2 cellular contexts compared by ENCODE assay signal in the genomic region with DNA sequence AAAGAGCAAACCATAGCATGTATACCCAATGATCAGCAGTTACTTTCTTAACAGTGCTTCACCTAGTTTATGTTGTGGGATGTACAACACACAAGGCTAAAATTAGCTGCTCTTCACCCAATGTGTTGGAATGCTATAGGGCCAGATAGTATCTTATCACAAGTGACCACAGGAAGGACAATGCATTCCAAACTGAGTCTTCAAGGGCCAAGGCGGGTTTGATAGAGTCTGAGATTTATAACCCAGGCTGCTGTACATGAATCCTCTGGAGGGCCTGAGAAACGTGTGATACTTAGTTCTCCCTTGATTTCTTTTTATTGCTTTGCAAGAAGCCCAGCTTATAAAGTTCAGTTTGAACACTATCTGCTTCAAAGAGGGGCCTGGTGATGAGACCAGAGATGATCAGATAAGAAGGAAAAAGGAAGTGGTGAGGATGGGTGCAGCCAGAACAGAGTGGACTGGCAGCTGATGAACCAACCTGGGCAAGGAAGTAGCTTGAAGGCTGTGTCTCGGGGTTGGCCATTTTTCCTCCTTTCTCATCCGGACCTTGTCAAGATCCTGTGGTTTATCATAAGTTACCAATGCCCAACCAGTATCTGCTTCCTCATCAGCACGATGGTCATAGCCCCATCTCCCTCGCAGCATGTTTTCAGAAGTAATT.
A peak's percentile ranks its signal among the peaks of the same experiment; 100 is the strongest.
TF ChIP-seq lines count a peak whose summit lies in the region.

No MANE protein-coding gene starts in this region.

TF ChIP-seq in SK-N-SH, 30 proteins besides CTCF, POLR2A, EP300 and RAD21 (continued from another document):
- TF ChIP-seq, protein P1, sequence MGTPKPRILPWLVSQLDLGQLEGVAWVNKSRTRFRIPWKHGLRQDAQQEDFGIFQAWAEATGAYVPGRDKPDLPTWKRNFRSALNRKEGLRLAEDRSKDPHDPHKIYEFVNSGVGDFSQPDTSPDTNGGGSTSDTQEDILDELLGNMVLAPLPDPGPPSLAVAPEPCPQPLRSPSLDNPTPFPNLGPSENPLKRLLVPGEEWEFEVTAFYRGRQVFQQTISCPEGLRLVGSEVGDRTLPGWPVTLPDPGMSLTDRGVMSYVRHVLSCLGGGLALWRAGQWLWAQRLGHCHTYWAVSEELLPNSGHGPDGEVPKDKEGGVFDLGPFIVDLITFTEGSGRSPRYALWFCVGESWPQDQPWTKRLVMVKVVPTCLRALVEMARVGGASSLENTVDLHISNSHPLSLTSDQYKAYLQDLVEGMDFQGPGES (IDR thresholded peaks at IDR 0.05; ENCODE audit: low read depth, low read length) = no peak
- peak; percentile 57 for TF ChIP-seq MEF2A (IDR thresholded peaks at IDR 0.05; ENCODE audit: borderline replicate concordance, low read depth)

TF ChIP-seq in SK-N-SH treated with all-trans-retinoic acid at 6 μM for 48 hours, 23 proteins besides CTCF, POLR2A, EP300 and RAD21 (continued from another document):
- TF ChIP-seq, protein P2, sequence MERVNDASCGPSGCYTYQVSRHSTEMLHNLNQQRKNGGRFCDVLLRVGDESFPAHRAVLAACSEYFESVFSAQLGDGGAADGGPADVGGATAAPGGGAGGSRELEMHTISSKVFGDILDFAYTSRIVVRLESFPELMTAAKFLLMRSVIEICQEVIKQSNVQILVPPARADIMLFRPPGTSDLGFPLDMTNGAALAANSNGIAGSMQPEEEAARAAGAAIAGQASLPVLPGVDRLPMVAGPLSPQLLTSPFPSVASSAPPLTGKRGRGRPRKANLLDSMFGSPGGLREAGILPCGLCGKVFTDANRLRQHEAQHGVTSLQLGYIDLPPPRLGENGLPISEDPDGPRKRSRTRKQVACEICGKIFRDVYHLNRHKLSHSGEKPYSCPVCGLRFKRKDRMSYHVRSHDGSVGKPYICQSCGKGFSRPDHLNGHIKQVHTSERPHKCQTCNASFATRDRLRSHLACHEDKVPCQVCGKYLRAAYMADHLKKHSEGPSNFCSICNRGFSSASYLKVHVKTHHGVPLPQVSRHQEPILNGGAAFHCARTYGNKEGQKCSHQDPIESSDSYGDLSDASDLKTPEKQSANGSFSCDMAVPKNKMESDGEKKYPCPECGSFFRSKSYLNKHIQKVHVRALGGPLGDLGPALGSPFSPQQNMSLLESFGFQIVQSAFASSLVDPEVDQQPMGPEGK (CRISPR knock-in tag; IDR thresholded peaks at IDR 0.05; ENCODE audit: borderline replicate concordance) = no peak
- TF ChIP-seq ZNF70 (CRISPR knock-in tag; IDR thresholded peaks at IDR 0.05) (no peak), GLIS3 (CRISPR knock-in tag; IDR thresholded peaks at IDR 0.05) (no peak), ISL1 (CRISPR knock-in tag; IDR thresholded peaks at IDR 0.05) (no peak), ZFP3 (CRISPR knock-in tag; IDR thresholded peaks at IDR 0.05) (no peak), BACH2 (CRISPR knock-in tag; IDR thresholded peaks at IDR 0.05; ENCODE audit: borderline replicate concordance) (no peak)
- TF ChIP-seq, protein P3, sequence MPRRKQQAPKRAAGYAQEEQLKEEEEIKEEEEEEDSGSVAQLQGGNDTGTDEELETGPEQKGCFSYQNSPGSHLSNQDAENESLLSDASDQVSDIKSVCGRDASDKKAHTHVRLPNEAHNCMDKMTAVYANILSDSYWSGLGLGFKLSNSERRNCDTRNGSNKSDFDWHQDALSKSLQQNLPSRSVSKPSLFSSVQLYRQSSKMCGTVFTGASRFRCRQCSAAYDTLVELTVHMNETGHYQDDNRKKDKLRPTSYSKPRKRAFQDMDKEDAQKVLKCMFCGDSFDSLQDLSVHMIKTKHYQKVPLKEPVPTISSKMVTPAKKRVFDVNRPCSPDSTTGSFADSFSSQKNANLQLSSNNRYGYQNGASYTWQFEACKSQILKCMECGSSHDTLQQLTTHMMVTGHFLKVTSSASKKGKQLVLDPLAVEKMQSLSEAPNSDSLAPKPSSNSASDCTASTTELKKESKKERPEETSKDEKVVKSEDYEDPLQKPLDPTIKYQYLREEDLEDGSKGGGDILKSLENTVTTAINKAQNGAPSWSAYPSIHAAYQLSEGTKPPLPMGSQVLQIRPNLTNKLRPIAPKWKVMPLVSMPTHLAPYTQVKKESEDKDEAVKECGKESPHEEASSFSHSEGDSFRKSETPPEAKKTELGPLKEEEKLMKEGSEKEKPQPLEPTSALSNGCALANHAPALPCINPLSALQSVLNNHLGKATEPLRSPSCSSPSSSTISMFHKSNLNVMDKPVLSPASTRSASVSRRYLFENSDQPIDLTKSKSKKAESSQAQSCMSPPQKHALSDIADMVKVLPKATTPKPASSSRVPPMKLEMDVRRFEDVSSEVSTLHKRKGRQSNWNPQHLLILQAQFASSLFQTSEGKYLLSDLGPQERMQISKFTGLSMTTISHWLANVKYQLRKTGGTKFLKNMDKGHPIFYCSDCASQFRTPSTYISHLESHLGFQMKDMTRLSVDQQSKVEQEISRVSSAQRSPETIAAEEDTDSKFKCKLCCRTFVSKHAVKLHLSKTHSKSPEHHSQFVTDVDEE (CRISPR knock-in tag; IDR thresholded peaks at IDR 0.05) = no peak
- TF ChIP-seq, protein P4, sequence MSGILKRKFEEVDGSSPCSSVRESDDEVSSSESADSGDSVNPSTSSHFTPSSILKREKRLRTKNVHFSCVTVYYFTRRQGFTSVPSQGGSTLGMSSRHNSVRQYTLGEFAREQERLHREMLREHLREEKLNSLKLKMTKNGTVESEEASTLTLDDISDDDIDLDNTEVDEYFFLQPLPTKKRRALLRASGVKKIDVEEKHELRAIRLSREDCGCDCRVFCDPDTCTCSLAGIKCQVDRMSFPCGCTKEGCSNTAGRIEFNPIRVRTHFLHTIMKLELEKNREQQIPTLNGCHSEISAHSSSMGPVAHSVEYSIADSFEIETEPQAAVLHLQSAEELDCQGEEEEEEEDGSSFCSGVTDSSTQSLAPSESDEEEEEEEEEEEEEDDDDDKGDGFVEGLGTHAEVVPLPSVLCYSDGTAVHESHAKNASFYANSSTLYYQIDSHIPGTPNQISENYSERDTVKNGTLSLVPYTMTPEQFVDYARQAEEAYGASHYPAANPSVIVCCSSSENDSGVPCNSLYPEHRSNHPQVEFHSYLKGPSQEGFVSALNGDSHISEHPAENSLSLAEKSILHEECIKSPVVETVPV (CRISPR knock-in tag; IDR thresholded peaks at IDR 0.05) = no peak
